In the genomic region with DNA sequence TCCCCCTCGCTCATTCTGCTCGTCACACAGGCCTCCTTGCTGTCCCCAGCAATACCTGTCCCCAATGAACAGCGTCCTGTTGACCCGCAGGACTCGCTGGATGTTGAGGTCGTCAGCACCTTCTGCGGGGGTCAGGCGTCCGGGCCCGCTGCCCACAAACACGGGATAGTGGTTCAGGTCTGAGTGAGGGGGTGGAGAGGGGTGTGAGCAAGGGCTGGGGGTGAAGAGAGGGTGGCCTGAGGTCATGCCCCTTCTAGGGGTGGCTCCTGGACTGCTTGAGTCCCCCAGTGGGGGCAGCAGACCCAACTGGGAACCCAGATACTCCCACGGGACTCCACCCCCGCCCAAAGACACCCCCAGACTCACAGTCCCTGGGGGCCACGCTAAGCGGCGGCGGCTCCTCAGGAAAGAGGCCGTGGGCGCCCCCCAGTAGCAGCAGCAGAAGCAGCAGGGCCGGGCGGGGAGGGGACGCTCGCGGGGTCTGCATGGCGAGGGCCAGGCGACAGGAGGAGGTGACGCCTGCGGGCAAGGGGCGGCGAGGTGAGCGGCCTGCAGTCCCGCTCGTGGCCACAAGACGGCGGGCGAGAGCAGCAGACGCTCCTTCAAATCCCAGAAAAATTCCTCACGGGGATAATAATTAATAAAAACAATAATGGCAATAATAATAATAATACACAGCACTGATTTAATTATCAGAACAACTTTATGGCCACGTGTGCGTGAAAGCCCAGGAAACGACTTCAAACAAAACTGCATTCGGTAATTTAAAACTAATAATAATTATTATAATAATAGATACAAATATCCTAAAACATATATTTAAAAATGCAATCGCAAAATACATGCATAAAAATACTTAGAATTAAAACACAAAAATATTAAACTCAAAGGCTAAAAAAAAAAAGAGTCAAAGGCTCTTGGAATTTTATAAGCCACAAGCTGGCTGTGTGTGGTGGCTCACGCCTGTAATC, we compare ENCODE assay signal across 8 cellular contexts. TPM values are rescaled to one million over a fixed set of nuclear protein-coding genes. Genes with fewer than 3 reads are reported as not detected.
DNase-seq lines count a peak whose midpoint lies in the region; ATAC-seq and TF ChIP-seq lines count a peak whose summit lies in the region.

No MANE protein-coding gene starts in this region.

- no peaks in the 10 kb centered on the region for H3K27me3 Mint-ChIP-seq in activated CD8-positive, alpha-beta T cell treated with anti-CD3 and anti-CD28 coated beads, Interleukin-2, amount 10 ng/mL, durations not matched to agents 7 days and 5 days (ENCODE audit: low read depth)

- H3K36me3 ChIP-seq in H7 (replicated peaks; ENCODE audit: control insufficient read depth, insufficient read depth, low read length): peaks cover 17% of the 10 kb centered on the region

- peaks cover 6% of the 10 kb centered on the region for H3K4me1 Mint-ChIP-seq in activated CD8-positive, alpha-beta T cell treated with anti-CD3 and anti-CD28 coated beads, Interleukin-2, amount 10 ng/mL, durations not matched to agents 7 days and 5 days (ENCODE audit: low read depth)

- intact Hi-C loops in Right ventricle myocardium superior (cut with DNase I): no loop called here

- H3K36me3 Mint-ChIP-seq in activated CD8-positive, alpha-beta T cell treated with anti-CD3 and anti-CD28 coated beads, Interleukin-2, amount 10 ng/mL, durations not matched to agents 7 days and 5 days (ENCODE audit: low read depth): no peaks in the 10 kb centered on the region

- POLR2A ChIA-PET in activated CD8-positive, alpha-beta T cell treated with anti-CD3 and anti-CD28 coated beads, Interleukin-2, amount 10 ng/mL, durations not matched to agents 7 days and 5 days (lab: Charles Lee): interaction anchor here (0.6 kb wide), 2 partner anchors 220 to 233 kb away, joined by 3 to 4 read pairs; partner anchors contain the start of gene STAP2

- no peak overlapping the region for H3K27ac ChIP-seq in C4-2B

- TF ChIP-seq CTCF in C4-2B (conservative IDR thresholded peaks at IDR 0.05): peak; percentile 99

- no peak overlapping the region for H3K4me3 ChIP-seq in H7 (ENCODE audit: insufficient read depth, low read depth, low read length)

- no peak for ATAC-seq in activated CD8-positive, alpha-beta T cell treated with anti-CD3 and anti-CD28 coated beads, Interleukin-2, amount 10 ng/mL, durations not matched to agents 7 days and 5 days
- peak; percentile 30 for ATAC-seq in Right ventricle myocardium superior (ENCODE audit: poor library complexity)
- ATAC-seq in HG03521 (IDR thresholded peaks at IDR 0.05; ENCODE audit: unreplicated experiment): no peak

- H3K27me3 ChIP-seq in H7 (ENCODE audit: control insufficient read depth, insufficient read depth, low read length): no peaks in the 10 kb centered on the region

- H3K27ac Mint-ChIP-seq in activated CD8-positive, alpha-beta T cell treated with anti-CD3 and anti-CD28 coated beads, Interleukin-2, amount 10 ng/mL, durations not matched to agents 7 days and 5 days: no peak overlapping the region

- H3K9me3 Mint-ChIP-seq in activated CD8-positive, alpha-beta T cell treated with anti-CD3 and anti-CD28 coated beads, Interleukin-2, amount 10 ng/mL, durations not matched to agents 7 days and 5 days (ENCODE audit: insufficient read depth): no peaks in the 10 kb centered on the region

- CTCF ChIA-PET in activated CD8-positive, alpha-beta T cell treated with anti-CD3 and anti-CD28 coated beads, Interleukin-2, amount 10 ng/mL, durations not matched to agents 7 days and 5 days (lab: Charles Lee): interaction anchor here (0.9 to 1.2 kb wide), 3 partner anchors 11 to 79 kb away, joined by 3 to 5 read pairs (median 3); no protein-coding TSS in a partner anchor

- H3K4me3 Mint-ChIP-seq in activated CD8-positive, alpha-beta T cell treated with anti-CD3 and anti-CD28 coated beads, Interleukin-2, amount 10 ng/mL, durations not matched to agents 7 days and 5 days: no peak overlapping the region

- DNase-seq in H7 (peak; percentile 93), Right ventricle myocardium superior (no peak), amniotic stem cell (lab: John Stamatoyannopoulos, UW) (no peak), 8988T (no peak)
- peak; percentile 39 for DNase-seq in activated CD8-positive, alpha-beta T cell treated with anti-CD3 and anti-CD28 coated beads, Interleukin-2, amount 10 ng/mL, durations not matched to agents 7 days and 5 days
- peak; percentile 40 to 58 for DNase-seq in stimulated activated CD4-positive, alpha-beta T cell treated with anti-CD3 and anti-CD28 coated beads, Interleukin-2, amount 100 ng/mL, for 48 hours

RNA-seq across cellular contexts. Expression of gene SEMA6B, which starts 1.2 kb away (rescaled TPM):
- 38.4 and 43.0 TPM in 2 replicates for total RNA-seq in H7 (2014; rRNA removed; shearing (Covaris generic))
- total RNA-seq in activated CD8-positive, alpha-beta T cell treated with anti-CD3 and anti-CD28 coated beads, Interleukin-2, amount 10 ng/mL, durations not matched to agents 7 days and 5 days: not detected
- total RNA-seq in Right ventricle myocardium superior: 15.0 TPM

RNA-seq across cellular contexts. Expression of gene LRG1, which starts 18.4 kb away (rescaled TPM):
- total RNA-seq in H7 (2014; rRNA removed; shearing (Covaris generic)): 0.10 and 0.30 TPM in 2 replicates
- not detected for total RNA-seq in activated CD8-positive, alpha-beta T cell treated with anti-CD3 and anti-CD28 coated beads, Interleukin-2, amount 10 ng/mL, durations not matched to agents 7 days and 5 days
- total RNA-seq in Right ventricle myocardium superior: 0.22 TPM

RNA-seq across cellular contexts. Expression of gene PLIN5, which starts 23.2 kb away (rescaled TPM):
- total RNA-seq in H7 (2014; rRNA removed; shearing (Covaris generic)): 1.3 and 2.5 TPM in 2 replicates
- not detected for total RNA-seq in activated CD8-positive, alpha-beta T cell treated with anti-CD3 and anti-CD28 coated beads, Interleukin-2, amount 10 ng/mL, durations not matched to agents 7 days and 5 days
- total RNA-seq in Right ventricle myocardium superior: 64.6 TPM

RNA-seq across cellular contexts. Expression of gene PLIN4, which starts 40.0 kb away (rescaled TPM):
- 0.07 and 0.10 TPM in 2 replicates for total RNA-seq in H7 (2014; rRNA removed; shearing (Covaris generic))
- not detected for total RNA-seq in activated CD8-positive, alpha-beta T cell treated with anti-CD3 and anti-CD28 coated beads, Interleukin-2, amount 10 ng/mL, durations not matched to agents 7 days and 5 days
- total RNA-seq in Right ventricle myocardium superior: 239 TPM

Comparison
In these comparisons a context has a peak if more than half of its experiments do, and no peak if none do; other contexts are left out.
1. DNase-seq: peak in H7 (single experiment), activated CD8-positive, alpha-beta T cell treated with anti-CD3 and anti-CD28 coated beads, Interleukin-2, amount 10 ng/mL, durations not matched to agents 7 days and 5 days (single experiment) and stimulated activated CD4-positive, alpha-beta T cell treated with anti-CD3 and anti-CD28 coated beads, Interleukin-2, amount 100 ng/mL, for 48 hours (2 of 2); none in Right ventricle myocardium superior (single experiment), amniotic stem cell (single experiment) and 8988T (single experiment).
2. RNA of gene SEMA6B, which starts 1.2 kb away (total RNA-seq): 38.4 to 43.0 TPM in H7 and 15.0 TPM in Right ventricle myocardium superior (single experiment); not detected in activated CD8-positive, alpha-beta T cell treated with anti-CD3 and anti-CD28 coated beads, Interleukin-2, amount 10 ng/mL, durations not matched to agents 7 days and 5 days; every median in the first group is over 10 times any median in the second.
3. RNA of gene PLIN5, which starts 23.2 kb away (total RNA-seq): 64.6 TPM in Right ventricle myocardium superior (single experiment); 1.3 to 2.5 TPM in H7 and not detected in activated CD8-positive, alpha-beta T cell treated with anti-CD3 and anti-CD28 coated beads, Interleukin-2, amount 10 ng/mL, durations not matched to agents 7 days and 5 days; every median in the first group is over 10 times any median in the second.